In genomic region chr10:86283466-86284287, GRCh38 we compare ENCODE assay signal across 1 cellular context.
TF ChIP-seq lines count a peak whose summit lies in the region.

No MANE protein-coding gene starts in this region.

TF ChIP-seq in GM12878, 131 proteins besides CTCF, POLR2A, EP300 and RAD21:
- peak; percentile 91 for TF ChIP-seq BCL3 (IDR thresholded peaks at IDR 0.05; ENCODE audit: borderline replicate concordance, insufficient read depth, low read depth, low read length, poor library complexity, severe bottlenecking)
- peak; percentile 53 for TF ChIP-seq PBX3 (IDR thresholded peaks at IDR 0.05; ENCODE audit: insufficient replicate concordance, low read depth, low read length)
- TF ChIP-seq MLLT1 (IDR thresholded peaks at IDR 0.05): no peak
- no peak for TF ChIP-seq HSF1 (IDR thresholded peaks at IDR 0.05; ENCODE audit: low read depth, low read length)
